In genomic region chr1:111990026-111990877, GRCh38 we compare ENCODE assay signal across 8 cellular contexts. TPM values are rescaled to one million over a fixed set of nuclear protein-coding genes. Genes with fewer than 3 reads are reported as not detected.
DNase-seq lines count a peak whose midpoint lies in the region; TF ChIP-seq lines count a peak whose summit lies in the region.

No MANE protein-coding gene starts in this region.

- H3K4me3 ChIP-seq in fibroblast of villous mesenchyme (ENCODE audit: low read depth, low read length), result peak overlapping the region; percentile 30

- DNase-seq in NCI-H510A treated with DMSO at 0.1 percent for 48 hours (lab: John Stamatoyannopoulos, UW) (peak; percentile 24), NCI-H510A (lab: John Stamatoyannopoulos, UW) (no peak), fibroblast of villous mesenchyme (ENCODE audit: low read depth) (no peak), nucleus accumbens (lab: John Stamatoyannopoulos, UW) (peak in 32 of 56 donors; percentile 13 to 68 (median 44)), NCI-H1048 (lab: John Stamatoyannopoulos, UW) (no peak), mesenteric fat pad (ENCODE audit: low spot score) (no peak), foreskin melanocyte (no peak)

- H3K27ac ChIP-seq in VCaP, result peak overlapping the region; percentile 72

- TF ChIP-seq CTCF in VCaP (conservative IDR thresholded peaks at IDR 0.05) (0 out of 2 replicates have a peak, but pooled peaks have one; percentile 11), fibroblast of villous mesenchyme (IDR thresholded peaks at IDR 0.05; ENCODE audit: insufficient read depth, low read depth, low read length) (no peak)

RNA-seq across cellular contexts. Expression of gene KCND3, which starts 0.8 kb away (rescaled TPM):
- total RNA-seq in fibroblast of villous mesenchyme (1.3 and 1.7 TPM in 2 replicates), mesenteric fat pad (18.4 TPM)

Comparison
In these comparisons a context has a peak if more than half of its experiments do, and no peak if none do; other contexts are left out.
1. DNase-seq: peak in NCI-H510A treated with DMSO at 0.1 percent for 48 hours (single experiment) and nucleus accumbens (32 of 56); none in NCI-H510A (single experiment), fibroblast of villous mesenchyme (single experiment), NCI-H1048 (single experiment), mesenteric fat pad (single experiment) and foreskin melanocyte (single experiment).